ENCODE assay signal across 25 cellular contexts in genomic region chr9:137365056-137365455, GRCh38. TPM values are rescaled to one million over a fixed set of nuclear protein-coding genes. Genes with fewer than 3 reads are reported as not detected.
DNase-seq lines count a peak whose midpoint lies in the region; ATAC-seq, FAIRE-seq and TF ChIP-seq lines count a peak whose summit lies in the region.
"Had no signal": no experiment of that assay in that cellular context is flagged by ENCODE, and none has a peak within 500 bp of the region (broad histone marks: within the 10 kb centered on the region; RNA-seq: fewer than 3 reads in every experiment).

No MANE protein-coding gene starts in this region.

- ATAC-seq in K562: no peak
- ATAC-seq: HCT116 had no signal

- H3K27me3 ChIP-seq in H7 (ENCODE audit: control insufficient read depth, insufficient read depth, low read length) (no peaks in the 10 kb centered on the region), K562 (ENCODE audit: control insufficient read depth in 2 of 2, insufficient read depth in 2 of 2, low read length in 2 of 2) (peaks cover 0 to 13% of the 10 kb centered on the region in 2 experiments; a peak in 2 of 5 replicates)
- H3K27me3 ChIP-seq: tibial artery had no signal

- H3K4me3 ChIP-seq in H7 (ENCODE audit: insufficient read depth, low read depth, low read length): no peak overlapping the region
- H3K4me3 ChIP-seq in K562: no peak overlapping the region
- H3K4me3 ChIP-seq: left ventricle myocardium inferior, SK-N-MC, smooth muscle cell, tibial artery had no signal

- no peaks in the 10 kb centered on the region; the same call in 1 of the 2 replicates for H3K9me3 ChIP-seq in K562 (replicated peaks; ENCODE audit: control insufficient read depth, insufficient read depth, low read depth, low read length)
- H3K9me3 ChIP-seq: Caco-2 had no signal

- DNase-seq in H7: peak; percentile 40
- DNase-seq in NOMO-1 treated with dmso at 0.1 percent for 144 hours (lab: John Stamatoyannopoulos, UW; ENCODE audit: unreplicated experiment): peak; percentile 75
- no peak for DNase-seq in K562 (ENCODE audit: extremely low read depth in 1 of 4, low spot score in 3 of 4)
- peak; percentile 24 for DNase-seq in pons (ENCODE audit: low spot score)
- no peak for DNase-seq in central memory CD4-positive, alpha-beta T cell
- DNase-seq in NCI-H748 treated with DMSO at 0.1 percent for 48 hours (lab: John Stamatoyannopoulos, UW): no peak
- no peak for DNase-seq in H54 (ENCODE audit: insufficient read length, low spot score)
- DNase-seq: activated CD4-positive, alpha-beta T cell treated with anti-CD3 and anti-CD28 coated beads, Interleukin-2, amount 50 U/mL, for 1 hour; activated naive CD4-positive, alpha-beta T cell treated with anti-CD3 and anti-CD28 coated beads, Interleukin-2, amount 50 U/mL, for 16 hours; amniotic stem cell; brain microvascular endothelial cell; C1 segment of cervical spinal cord; Caco-2; DMS79; GDM1; left ventricle myocardium inferior; naive B cell; NCI-H187; NCI-H526; tibial artery had no signal

- H3K9me1 ChIP-seq in K562 (ENCODE audit: control insufficient read depth, insufficient read depth, low read length): no peaks in the 10 kb centered on the region

- no peak for TF ChIP-seq RAD21 in K562 (CRISPR knock-in tag; conservative IDR thresholded peaks at IDR 0.05 in 1 of 2, IDR thresholded peaks at IDR 0.05 in 1 of 2)

- in situ Hi-C loops in K562 (cut with MboI): no loop called here

- H3K9ac ChIP-seq in K562 (ENCODE audit: insufficient read depth in 1 of 2, low read depth in 2 of 2, low read length in 2 of 2): peak overlapping the region in 1 of 2 experiments; percentile 19; a peak in 1 of 4 replicates

- CTCF ChIA-PET in K562 (lab: Yijun Ruan, JAX; ENCODE audit: low intra/inter-chr PET ratio): no interaction called here

- no peak overlapping the region for H3K27ac ChIP-seq in K562 (ENCODE audit: extremely low read depth, low read depth, low read length)
- H3K27ac ChIP-seq: brain microvascular endothelial cell, left ventricle myocardium inferior, SK-N-MC, tibial artery, VCaP had no signal

- no peak for TF ChIP-seq EP300 in K562 (IDR thresholded peaks at IDR 0.05; ENCODE audit: low read length)

- H3K36me3 ChIP-seq in H7 (replicated peaks; ENCODE audit: control insufficient read depth, insufficient read depth, low read length) (no peaks in the 10 kb centered on the region), K562 (ENCODE audit: control insufficient read depth, insufficient read depth, low read length) (no peaks in the 10 kb centered on the region)
- H3K36me3 ChIP-seq: brain microvascular endothelial cell had no signal

- no peak overlapping the region for H2AFZ ChIP-seq in K562 (ENCODE audit: low read depth, low read length)

- TF ChIP-seq CTCF in K562 (IDR thresholded peaks at IDR 0.05 in 2 of 3, conservative IDR thresholded peaks at IDR 0.05 in 1 of 3; ENCODE audit: insufficient read depth in 2 of 3, low read depth in 1 of 3, low read length in 3 of 3): no peak

- no peak overlapping the region for H3K4me2 ChIP-seq in K562 (ENCODE audit: insufficient read depth, low read length)
- H3K4me2 ChIP-seq: smooth muscle cell had no signal

- POLR2A ChIA-PET in K562 (lab: Yijun Ruan, JAX): interaction anchor here (1.4 kb wide), 1 partner anchor 8 kb away, joined by 6 read pairs; no protein-coding TSS in a partner anchor

- H4K20me1 ChIP-seq in K562 (replicated peaks; ENCODE audit: control insufficient read depth, insufficient read depth, low read length): no peaks in the 10 kb centered on the region

- TF ChIP-seq POLR2A in K562 (conservative IDR thresholded peaks at IDR 0.05) (no peak), H54 (IDR thresholded peaks at IDR 0.05; ENCODE audit: low read depth, low read length) (no peak)

- intact Hi-C loops in K562 (cut with micrococcal nuclease): no loop called here

- no TSS peak for BruUV-seq in K562 (replicated peaks; lab: Mats Ljungman, UMichigan)

- peaks cover 0 to 38% of the 10 kb centered on the region in 2 experiments; a peak in 3 of 5 replicates for H3K4me1 ChIP-seq in K562 (replicated peaks in 1 of 2; ENCODE audit: control insufficient read depth in 2 of 2, insufficient read depth in 2 of 2, low read length in 2 of 2)
- H3K4me1 ChIP-seq: Caco-2 had no signal

- FAIRE-seq in K562 (lab: Jason Lieb, UNC) (no peak), H54 (lab: Jason Lieb, UNC) (no peak)

- H3K79me2 ChIP-seq in K562 (ENCODE audit: control insufficient read depth, insufficient read depth, low read length): no peaks in the 10 kb centered on the region

- 6% methylated on average over 10 of the region's 12 CpGs for WGBS in K562 (ENCODE audit: insufficient coverage, low coverage, missing lambda C conversion rate)

TF ChIP-seq in K562, 482 proteins besides CTCF, POLR2A, EP300 and RAD21:
- TF ChIP-seq EWSR1 (IDR thresholded peaks at IDR 0.05; ENCODE audit: borderline replicate concordance, low read depth, partially characterized antibody) (no peak), SPI1 (IDR thresholded peaks at IDR 0.05; ENCODE audit: borderline replicate concordance, low read depth, low read length) (peak; percentile 47; the same call in 1 of the 2 replicates)
TF ChIP-seq in K562: peak in this region for 1.

RNA-seq across cellular contexts. Expression of gene EXD3, which starts 57.9 kb away (rescaled TPM):
- total RNA-seq in H7 (2014; rRNA removed; shearing (Covaris generic)): 7.0 and 15.7 TPM in 2 replicates
- total RNA-seq in K562 (2011; cell fraction: chromatin; rRNA removed; ENCODE audit: low replicate concordance): 17.3 and 38.8 TPM in 2 replicates
- total RNA-seq in K562 (2011; cell fraction: nucleolus; rRNA removed): 26.5 and 29.7 TPM in 2 replicates
- total RNA-seq in K562 (2011; cell fraction: nucleoplasm; rRNA removed): 17.2 and 17.5 TPM in 2 replicates
- total RNA-seq in K562 (2014; rRNA removed) (6.5 and 6.7 TPM in 2 replicates), K562 (2014; rRNA removed; fragmentation: Illumina TruSeq; extraction: Trizol) (1.3 and 1.5 TPM in 2 replicates), K562 (2015; rRNA removed; fragmentation: Illumina TruSeq; extraction: Trizol) (3.3 and 3.4 TPM in 2 replicates), K562 (2021) (11.7 and 12.5 TPM in 2 replicates)
- polyA plus RNA-seq in K562 (2011; rRNA removed) (3.9 and 8.0 TPM in 2 replicates), K562 (2014; fragmentation: Illumina TruSeq; extraction: Trizol) (5.6 and 8.5 TPM in 2 replicates), K562 (2014; fragmentation: Nextera tagmentation; extraction: Ambion mirVana) (under 1 TPM; 0.29 to 0.35 TPM), K562 (2014; rRNA removed) (8.6 and 10.2 TPM in 2 replicates)
- 5.1 and 8.7 TPM in 2 replicates for polyA plus RNA-seq in K562 (2011; cell fraction: cytosol; rRNA removed)
- polyA plus RNA-seq in K562 (2011; cell fraction: nucleus; rRNA removed): 60.2 and 73.6 TPM in 2 replicates
- polyA plus RNA-seq in K562 (2012): 7.9 and 18.3 TPM in 2 replicates
- 2.0 and 3.0 TPM in 2 replicates for polyA minus RNA-seq in K562 (2011; rRNA and poly(A)+ RNA removed)
- polyA minus RNA-seq in K562 (2011; cell fraction: cytosol; rRNA and poly(A)+ RNA removed): 2.3 and 5.6 TPM in 2 replicates
- polyA minus RNA-seq in K562 (2011; cell fraction: nucleus; rRNA and poly(A)+ RNA removed): 6.2 and 8.9 TPM in 2 replicates

RNA-seq across cellular contexts. Expression of gene NOXA1, which starts 58.1 kb away (rescaled TPM):
- 0.78 and 1.0 TPM in 2 replicates for total RNA-seq in H7 (2014; rRNA removed; shearing (Covaris generic))
- total RNA-seq in K562 (2011; cell fraction: chromatin; rRNA removed; ENCODE audit: low replicate concordance): 0.25 and 0.97 TPM in 2 replicates
- total RNA-seq in K562 (2011; cell fraction: nucleolus; rRNA removed): 1.6 and 1.8 TPM in 2 replicates
- 0.69 and 0.88 TPM in 2 replicates for total RNA-seq in K562 (2011; cell fraction: nucleoplasm; rRNA removed)
- 0.33 and 0.50 TPM in 2 replicates for total RNA-seq in K562 (2014; rRNA removed)
- total RNA-seq in K562 (2014; rRNA removed; fragmentation: Illumina TruSeq; extraction: Trizol): not detected in 2 replicates
- 0.07 TPM in 1 of 2 replicates, not detected in the other for total RNA-seq in K562 (2015; rRNA removed; fragmentation: Illumina TruSeq; extraction: Trizol)
- total RNA-seq in K562 (2021): 0.63 and 1.2 TPM in 2 replicates
- 0.11 and 0.22 TPM in 2 replicates for polyA plus RNA-seq in K562 (2011; rRNA removed)
- 0.13 and 0.36 TPM in 2 replicates for polyA plus RNA-seq in K562 (2011; cell fraction: cytosol; rRNA removed)
- polyA plus RNA-seq in K562 (2011; cell fraction: nucleus; rRNA removed): 2.8 and 4.7 TPM in 2 replicates
- polyA plus RNA-seq in K562 (2012): 0.34 and 2.4 TPM in 2 replicates
- not detected in 2 replicates for polyA plus RNA-seq in K562 (2014; fragmentation: Illumina TruSeq; extraction: Trizol)
- not detected for polyA plus RNA-seq in K562 (2014; fragmentation: Nextera tagmentation; extraction: Ambion mirVana)
- polyA plus RNA-seq in K562 (2014; rRNA removed): 0.20 and 0.50 TPM in 2 replicates
- polyA minus RNA-seq in K562 (2011; rRNA and poly(A)+ RNA removed): not detected in 2 replicates
- polyA minus RNA-seq in K562 (2011; cell fraction: cytosol; rRNA and poly(A)+ RNA removed): not detected in 2 replicates
- 0.81 and 1.00 TPM in 2 replicates for polyA minus RNA-seq in K562 (2011; cell fraction: nucleus; rRNA and poly(A)+ RNA removed)
- total RNA-seq: HT1080 had no signal

Comparison
In these comparisons a context has a peak if more than half of its experiments do, and no peak if none do; other contexts are left out.
1. DNase-seq: peak in H7 (single experiment), NOMO-1 treated with dmso at 0.1 percent for 144 hours (single experiment) and pons (single experiment); none in K562 (0 of 4), central memory CD4-positive, alpha-beta T cell (single experiment), NCI-H748 treated with DMSO at 0.1 percent for 48 hours (single experiment) and H54 (single experiment).